ENCODE assay signal across 13 cellular contexts in the genomic region with DNA sequence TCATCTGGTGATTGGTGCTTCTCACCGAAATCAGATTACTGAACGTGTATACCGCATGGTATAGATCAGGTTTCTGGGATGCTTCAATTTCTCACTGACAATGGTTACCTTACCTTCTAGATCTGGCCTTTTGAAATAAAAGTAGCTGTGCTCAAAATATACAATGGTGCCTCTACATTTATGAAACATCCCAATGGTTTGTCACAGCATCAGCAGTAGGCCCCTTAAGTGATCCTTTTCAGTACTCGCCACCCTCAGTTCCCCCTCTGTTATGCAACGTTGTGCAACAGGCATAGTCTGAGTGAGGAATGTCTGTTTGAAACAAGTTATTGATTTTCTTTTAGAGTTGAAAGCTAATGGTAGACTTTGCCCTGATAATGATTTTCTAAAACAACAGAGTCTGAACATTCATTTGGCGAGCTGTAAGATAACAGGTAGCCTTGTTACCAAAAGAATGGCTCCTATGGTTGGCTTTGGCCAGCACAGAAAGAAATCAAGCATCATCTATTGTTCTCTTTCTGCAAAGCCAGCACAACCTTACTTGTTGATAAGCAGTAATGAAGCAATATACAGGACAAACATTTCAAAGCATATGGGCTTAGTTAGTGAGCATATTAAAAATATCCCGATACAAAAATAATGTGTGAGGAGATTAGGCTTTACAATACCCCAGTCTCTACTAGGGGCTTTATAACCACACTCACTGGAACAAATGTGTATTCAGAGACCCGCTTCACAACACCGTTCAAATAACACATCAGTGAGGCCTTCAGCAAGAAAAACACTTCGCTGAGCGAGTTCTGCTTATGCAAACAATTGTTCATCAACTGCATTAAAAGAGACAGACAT.
DNase-seq lines count a peak whose midpoint lies in the region; ATAC-seq and TF ChIP-seq lines count a peak whose summit lies in the region.
"Had no signal": no experiment of that assay in that cellular context is flagged by ENCODE, and none has a peak within 500 bp of the region (broad histone marks: within the 10 kb centered on the region; RNA-seq: fewer than 3 reads in every experiment).

No MANE protein-coding gene starts in this region.

- no peak for TF ChIP-seq CTCF in liver (IDR thresholded peaks at IDR 0.05; ENCODE audit: low read depth, low read length, missing input control)

- no peaks in the 10 kb centered on the region for H3K9me3 Mint-ChIP-seq in activated naive CD4-positive, alpha-beta T cell treated with anti-CD3 and anti-CD28 coated beads for 36 hours
- H3K9me3 Mint-ChIP-seq in activated CD8-positive, alpha-beta T cell treated with anti-CD3 and anti-CD28 coated beads, Interleukin-2, amount 10 ng/mL, durations not matched to agents 7 days and 5 days (ENCODE audit: insufficient read depth), result no peaks in the 10 kb centered on the region
- H3K9me3 Mint-ChIP-seq: stimulated activated memory B cell treated with anti-CD40 and anti-IgM and Interleukin-4, amounts not matched to agents 10 μg/mL and 1 μg/mL and 100 μg/mL, for 72 hours had no signal

- H3K4me1 Mint-ChIP-seq in activated naive CD4-positive, alpha-beta T cell treated with anti-CD3 and anti-CD28 coated beads for 36 hours (ENCODE audit: low read depth), result peaks cover 28% of the 10 kb centered on the region
- H3K4me1 Mint-ChIP-seq in activated CD8-positive, alpha-beta T cell treated with anti-CD3 and anti-CD28 coated beads, Interleukin-2, amount 10 ng/mL, durations not matched to agents 7 days and 5 days (ENCODE audit: low read depth), result peaks cover 20% of the 10 kb centered on the region
- H3K4me1 Mint-ChIP-seq: stimulated activated memory B cell treated with anti-CD40 and anti-IgM and Interleukin-4, amounts not matched to agents 10 μg/mL and 1 μg/mL and 100 μg/mL, for 72 hours had no signal

- 49% methylated on average over 11 of the region's 11 CpGs for WGBS in liver

- H3K4me1 ChIP-seq in liver (ENCODE audit: control insufficient read depth in 4 of 4, insufficient read depth in 4 of 4, low read length in 3 of 4), result peaks cover 7 to 41% (median 34%) of the 10 kb centered on the region in 4 donors
- H3K4me1 ChIP-seq in stomach smooth muscle (ENCODE audit: control insufficient read depth, insufficient read depth, low read length), result peaks cover 23% of the 10 kb centered on the region

- H3K36me3 ChIP-seq in liver (ENCODE audit: control insufficient read depth in 4 of 4, insufficient read depth in 3 of 4, low read depth in 1 of 4, low read length in 3 of 4) (peaks cover 0 to 3% (median 1%) of the 10 kb centered on the region in 4 donors), stomach smooth muscle (ENCODE audit: control insufficient read depth in 2 of 2, insufficient read depth in 2 of 2, low read length in 2 of 2) (no peaks in the 10 kb centered on the region)
- H3K36me3 ChIP-seq: WERI-Rb-1 had no signal

- no peak overlapping the region for H3K4me3 Mint-ChIP-seq in activated naive CD4-positive, alpha-beta T cell treated with anti-CD3 and anti-CD28 coated beads for 36 hours
- peak overlapping the region; percentile 38 for H3K4me3 Mint-ChIP-seq in activated CD8-positive, alpha-beta T cell treated with anti-CD3 and anti-CD28 coated beads, Interleukin-2, amount 10 ng/mL, durations not matched to agents 7 days and 5 days
- H3K4me3 Mint-ChIP-seq: stimulated activated memory B cell treated with anti-CD40 and anti-IgM and Interleukin-4, amounts not matched to agents 10 μg/mL and 1 μg/mL and 100 μg/mL, for 72 hours had no signal

- H3K27ac ChIP-seq in liver (ENCODE audit: low read depth in 1 of 2, low read length in 2 of 2) (peak overlapping the region; percentile 28 to 36), stomach smooth muscle (ENCODE audit: low read length) (no peak overlapping the region)
- H3K27ac ChIP-seq: RWPE1, WERI-Rb-1 had no signal

- H3K27me3 ChIP-seq in liver (ENCODE audit: control insufficient read depth in 4 of 4, insufficient read depth in 4 of 4, low read length in 3 of 4) (no peaks in the 10 kb centered on the region), stomach smooth muscle (ENCODE audit: control insufficient read depth in 1 of 2, insufficient read depth in 2 of 2, low read length in 2 of 2) (no peaks in the 10 kb centered on the region)

- CTCF ChIA-PET in activated naive CD4-positive, alpha-beta T cell treated with anti-CD3 and anti-CD28 coated beads for 36 hours (lab: Charles Lee), result no interaction called here
- CTCF ChIA-PET in activated CD8-positive, alpha-beta T cell treated with anti-CD3 and anti-CD28 coated beads, Interleukin-2, amount 10 ng/mL, durations not matched to agents 7 days and 5 days (lab: Charles Lee), result no interaction called here

- peak; percentile 61 to 75 for TF ChIP-seq RAD21 in liver (IDR thresholded peaks at IDR 0.05)

- H3K9ac ChIP-seq in liver (ENCODE audit: low read depth in 1 of 2, low read length in 2 of 2) (no peak overlapping the region), stomach smooth muscle (ENCODE audit: low read length in 2 of 2) (no peak overlapping the region)

- POLR2A ChIA-PET in activated CD8-positive, alpha-beta T cell treated with anti-CD3 and anti-CD28 coated beads, Interleukin-2, amount 10 ng/mL, durations not matched to agents 7 days and 5 days (lab: Charles Lee), result no interaction called here

- intact Hi-C loops in activated naive CD4-positive, alpha-beta T cell treated with anti-CD3 and anti-CD28 coated beads for 36 hours (cut with micrococcal nuclease), result loop anchor here (5.0 to 10.0 kb wide), 3 partner anchors 747 to 987 kb away; no protein-coding TSS in a partner anchor

- no peaks in the 10 kb centered on the region for H3K9me3 ChIP-seq in liver (ENCODE audit: control insufficient read depth in 4 of 4, low read length in 3 of 4)
- no peaks in the 10 kb centered on the region for H3K9me3 ChIP-seq in stomach smooth muscle (ENCODE audit: control insufficient read depth in 2 of 2, low read length in 2 of 2)

- no peak for DNase-seq in activated naive CD4-positive, alpha-beta T cell treated with anti-CD3 and anti-CD28 coated beads for 36 hours
- DNase-seq in activated naive CD4-positive, alpha-beta T cell treated with anti-CD3 and anti-CD28 coated beads, Interleukin-2, amount 50 U/mL, for 16 hours, result no peak
- DNase-seq in activated CD8-positive, alpha-beta T cell treated with anti-CD3 and anti-CD28 coated beads, Interleukin-2, amount 10 ng/mL, durations not matched to agents 7 days and 5 days, result no peak
- DNase-seq in C1 segment of cervical spinal cord (lab: John Stamatoyannopoulos, UW) (no peak), putamen (ENCODE audit: low spot score) (no peak)
- DNase-seq: NCI-H446, nucleus accumbens, WERI-Rb-1 had no signal

- H3K36me3 Mint-ChIP-seq in activated naive CD4-positive, alpha-beta T cell treated with anti-CD3 and anti-CD28 coated beads for 36 hours (ENCODE audit: low read depth), result no peaks in the 10 kb centered on the region
- H3K36me3 Mint-ChIP-seq in activated CD8-positive, alpha-beta T cell treated with anti-CD3 and anti-CD28 coated beads, Interleukin-2, amount 10 ng/mL, durations not matched to agents 7 days and 5 days (ENCODE audit: low read depth), result no peaks in the 10 kb centered on the region
- H3K36me3 Mint-ChIP-seq: stimulated activated memory B cell treated with anti-CD40 and anti-IgM and Interleukin-4, amounts not matched to agents 10 μg/mL and 1 μg/mL and 100 μg/mL, for 72 hours had no signal

- H3K27me3 Mint-ChIP-seq in activated naive CD4-positive, alpha-beta T cell treated with anti-CD3 and anti-CD28 coated beads for 36 hours (ENCODE audit: low read depth), result no peaks in the 10 kb centered on the region
- H3K27me3 Mint-ChIP-seq in activated CD8-positive, alpha-beta T cell treated with anti-CD3 and anti-CD28 coated beads, Interleukin-2, amount 10 ng/mL, durations not matched to agents 7 days and 5 days (ENCODE audit: low read depth), result no peaks in the 10 kb centered on the region
- H3K27me3 Mint-ChIP-seq: stimulated activated memory B cell treated with anti-CD40 and anti-IgM and Interleukin-4, amounts not matched to agents 10 μg/mL and 1 μg/mL and 100 μg/mL, for 72 hours had no signal

- peak overlapping the region; percentile 4 for H3K27ac Mint-ChIP-seq in activated naive CD4-positive, alpha-beta T cell treated with anti-CD3 and anti-CD28 coated beads for 36 hours
- peak overlapping the region; percentile 86 for H3K27ac Mint-ChIP-seq in activated CD8-positive, alpha-beta T cell treated with anti-CD3 and anti-CD28 coated beads, Interleukin-2, amount 10 ng/mL, durations not matched to agents 7 days and 5 days
- H3K27ac Mint-ChIP-seq: stimulated activated memory B cell treated with anti-CD40 and anti-IgM and Interleukin-4, amounts not matched to agents 10 μg/mL and 1 μg/mL and 100 μg/mL, for 72 hours had no signal

- peak; percentile 9 for ATAC-seq in activated CD8-positive, alpha-beta T cell treated with anti-CD3 and anti-CD28 coated beads, Interleukin-2, amount 10 ng/mL, durations not matched to agents 7 days and 5 days
- no peak for ATAC-seq in HG03097 (IDR thresholded peaks at IDR 0.05; ENCODE audit: low FRiP score, unreplicated experiment)
- ATAC-seq: stimulated activated memory B cell treated with anti-CD40 and anti-IgM and Interleukin-4, amounts not matched to agents 10 μg/mL and 1 μg/mL and 100 μg/mL, for 72 hours had no signal

- H3K4me3 ChIP-seq in liver (ENCODE audit: low read depth in 1 of 3, low read length in 3 of 3), result no peak overlapping the region
- peak overlapping the region; percentile 49 to 57 for H3K4me3 ChIP-seq in stomach smooth muscle (ENCODE audit: low read length in 2 of 2)

TF ChIP-seq in liver, 16 proteins besides CTCF, POLR2A, EP300 and RAD21 (continues in another document):
- TF ChIP-seq TAF1 (conservative IDR thresholded peaks at IDR 0.05) (no peak), FOXA1 (IDR thresholded peaks at IDR 0.05) (no peak), RXRA (IDR thresholded peaks at IDR 0.05) (peak; percentile 83 to 87), ZBTB33 (IDR thresholded peaks at IDR 0.05) (peak; percentile 61), JUND (IDR thresholded peaks at IDR 0.05) (peak; percentile 80 to 82), NR2F2 (IDR thresholded peaks at IDR 0.05) (peak; percentile 57), SP1 (IDR thresholded peaks at IDR 0.05) (peak; percentile 90), YY1 (IDR thresholded peaks at IDR 0.05) (peak; percentile 92), FOXA2 (IDR thresholded peaks at IDR 0.05) (peak; percentile 51)

Comparison
In these comparisons a context has a peak if more than half of its experiments do, and no peak if none do; other contexts are left out.
1. H3K4me3 ChIP-seq: peak in stomach smooth muscle (2 of 2); none in liver (0 of 3).